Comparison of ENCODE assay signal across 32 cellular contexts in genomic region chr4:14743172-14743571, GRCh38.
"Had no signal": no experiment of that assay in that cellular context is flagged by ENCODE, and none has a peak within 500 bp of the region (broad histone marks: within the 10 kb centered on the region; RNA-seq: fewer than 3 reads in every experiment).

No MANE protein-coding gene starts in this region.

- H3K27ac ChIP-seq: cardiac muscle cell, coronary artery, dorsolateral prefrontal cortex, WERI-Rb-1 had no signal

- DNase-seq: activated B cell treated with CpG ODN at 0.5 μM for 24 hours; activated CD4-positive, alpha-beta T cell treated with anti-CD3 and anti-CD28 coated beads for 48 hours; activated CD4-positive, alpha-beta T cell treated with anti-CD3 and anti-CD28 coated beads, Interleukin-2, amount 50 U/mL, for 1 hour; activated CD4-positive, alpha-beta T cell treated with anti-CD3 and anti-CD28 coated beads, Interleukin-2, amount 50 U/mL, for 48 hours; activated CD8-positive, alpha-beta memory T cell treated with anti-CD3 and anti-CD28 coated beads for 24 hours; activated CD8-positive, alpha-beta T cell treated with anti-CD3 and anti-CD28 coated beads for 36 hours; activated effector memory CD4-positive, alpha-beta T cell treated with Interleukin-2 at 50 U/mL for 16 hours; activated gamma-delta T cell treated with Interleukin-2 at 50 U/mL for 16 hours; activated naive CD4-positive, alpha-beta T cell treated with anti-CD3 and anti-CD28 coated beads, Interleukin-2, amount 50 U/mL, for 16 hours; activated naive CD4-positive, alpha-beta T cell treated with Interleukin-2 at 50 U/mL for 16 hours; activated T-cell treated with anti-CD3 and anti-CD28 coated beads, Interleukin-2, amount 50 U/mL, for 4 hours; amniotic stem cell; central memory CD4-positive, alpha-beta T cell; cerebellar nuclear complex; dorsolateral prefrontal cortex; effector memory CD4-positive, alpha-beta T cell; endodermal cell; head of caudate nucleus; T-helper 1 cell; T-helper 17 cell; T1000; WERI-Rb-1 had no signal

- H3K27me3 ChIP-seq: cardiac muscle cell had no signal

- H3K4me3 ChIP-seq: cardiac muscle cell, coronary artery, dorsolateral prefrontal cortex had no signal

- H3K27ac Mint-ChIP-seq: activated B cell treated with CpG ODN at 0.5 μM for 24 hours; activated CD8-positive, alpha-beta T cell treated with anti-CD3 and anti-CD28 coated beads for 36 hours; activated naive CD8-positive, alpha-beta T cell; activated T-helper 17 cell treated with anti-CD3 and anti-CD28 coated beads, Interleukin-2, amount 50 U/mL, for 72 hours; dendritic cell treated with granulocyte-macrophage colony-stimulating factor and Interleukin-4, amounts not matched to agents 40 ng/mL and 50 ng/mL, for 4 days; endodermal cell; T-helper 17 cell; T-helper 2 cell treated with Interferon-gamma antibody and Interleukin-4, amounts not matched to agents 5 μg/mL and 100 μg/mL, for 36 hours had no signal

- H3K9me3 Mint-ChIP-seq: activated B cell treated with CpG ODN at 0.5 μM for 24 hours; activated CD8-positive, alpha-beta T cell treated with anti-CD3 and anti-CD28 coated beads for 36 hours; activated T-cell treated with anti-CD3 and anti-CD28 coated beads, Interleukin-2, amount 50 U/mL, for 4 hours; activated T-helper 17 cell treated with anti-CD3 and anti-CD28 coated beads, Interleukin-2, amount 50 U/mL, for 72 hours; dendritic cell treated with granulocyte-macrophage colony-stimulating factor and Interleukin-4, amounts not matched to agents 40 ng/mL and 50 ng/mL, for 4 days; endodermal cell; T-helper 2 cell treated with Interferon-gamma antibody and Interleukin-4, amounts not matched to agents 5 μg/mL and 100 μg/mL, for 36 hours had no signal

- ATAC-seq: activated CD4-positive, CD25-positive, alpha-beta regulatory T cell treated with anti-CD3 and anti-CD28 coated beads, Interleukin-2, amount 50 U/mL, for 24 hours; activated CD8-positive, alpha-beta T cell treated with anti-CD3 and anti-CD28 coated beads for 36 hours; activated T-cell treated with anti-CD3 and anti-CD28 coated beads, Interleukin-2, amount 50 U/mL, for 4 hours; activated T-helper 17 cell treated with anti-CD3 and anti-CD28 coated beads, Interleukin-2, amount 50 U/mL, for 72 hours; esophagus mucosa; T-helper 17 cell had no signal

- H3K4me3 Mint-ChIP-seq: activated B cell treated with CpG ODN at 0.5 μM for 24 hours; activated CD8-positive, alpha-beta T cell treated with anti-CD3 and anti-CD28 coated beads for 36 hours; activated naive CD8-positive, alpha-beta T cell; activated T-cell treated with anti-CD3 and anti-CD28 coated beads, Interleukin-2, amount 50 U/mL, for 4 hours; activated T-helper 17 cell treated with anti-CD3 and anti-CD28 coated beads, Interleukin-2, amount 50 U/mL, for 72 hours; dendritic cell treated with granulocyte-macrophage colony-stimulating factor and Interleukin-4, amounts not matched to agents 40 ng/mL and 50 ng/mL, for 4 days; endodermal cell; T-helper 17 cell; T-helper 2 cell treated with Interferon-gamma antibody and Interleukin-4, amounts not matched to agents 5 μg/mL and 100 μg/mL, for 36 hours had no signal

- H3K36me3 ChIP-seq: cardiac muscle cell, WERI-Rb-1 had no signal

- H3K4me1 Mint-ChIP-seq: activated B cell treated with CpG ODN at 0.5 μM for 24 hours; activated T-helper 17 cell treated with anti-CD3 and anti-CD28 coated beads, Interleukin-2, amount 50 U/mL, for 72 hours; T-helper 17 cell had no signal

- H3K27me3 Mint-ChIP-seq: dendritic cell treated with granulocyte-macrophage colony-stimulating factor and Interleukin-4, amounts not matched to agents 40 ng/mL and 50 ng/mL, for 4 days had no signal

- FAIRE-seq: astrocyte, frontal cortex had no signal

- H3K36me3 Mint-ChIP-seq: activated naive CD8-positive, alpha-beta T cell had no signal
